Comparison of ENCODE assay signal across 8 cellular contexts in the genomic region with DNA sequence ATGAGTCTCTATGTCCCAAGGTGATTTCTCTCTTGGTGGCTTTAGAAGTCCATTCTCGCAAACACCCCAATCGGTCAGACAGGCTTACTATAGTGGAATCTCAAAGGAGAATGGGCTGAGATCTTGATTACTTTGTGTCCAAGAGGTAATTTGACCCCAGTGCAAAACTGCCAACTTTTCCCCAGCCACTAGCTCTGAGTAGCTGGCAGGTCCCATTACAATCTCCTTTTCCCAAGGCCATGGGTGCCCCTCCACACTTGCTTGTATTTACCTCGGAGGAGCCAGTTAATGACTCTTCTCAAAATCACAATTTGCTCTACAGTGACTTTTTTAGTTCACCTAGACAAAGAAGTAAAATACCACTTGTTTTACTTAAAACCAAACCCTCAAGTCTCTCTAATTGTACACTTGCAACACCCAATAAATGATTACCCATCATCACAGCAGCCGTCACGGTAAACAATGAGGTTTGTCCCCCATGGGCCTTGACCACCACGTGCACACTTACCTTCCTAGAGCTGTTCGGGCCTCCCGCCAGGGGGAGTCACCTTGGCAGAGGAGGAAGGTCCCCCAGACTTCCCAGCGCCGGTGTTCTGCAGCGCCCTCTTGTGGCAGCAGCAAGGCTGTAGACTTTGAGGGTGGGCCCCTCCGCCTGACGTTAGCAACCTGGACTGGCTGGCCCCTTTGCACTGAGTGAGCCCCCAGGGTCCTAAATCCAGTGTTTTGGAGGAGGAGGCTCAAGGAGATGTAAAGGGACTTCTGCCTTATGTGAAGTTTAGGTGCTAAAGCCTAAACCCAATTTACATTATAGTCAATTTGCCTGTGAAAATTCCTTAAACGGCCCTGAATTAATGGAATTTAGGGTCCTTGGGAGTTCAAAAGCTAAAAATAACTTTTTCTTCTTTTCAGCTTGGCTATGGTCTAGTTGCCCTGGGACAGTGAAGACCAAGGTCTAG. TPM values are rescaled to one million over a fixed set of nuclear protein-coding genes. Genes with fewer than 3 reads are reported as not detected.
DNase-seq lines count a peak whose midpoint lies in the region; ATAC-seq and TF ChIP-seq lines count a peak whose summit lies in the region.

No MANE protein-coding gene starts in this region.

- CTCF ChIA-PET in GM10248 (lab: Yijun Ruan, JAX) = interaction anchor here (0.8 to 4.0 kb wide), 13 partner anchors 9 to 370 kb away, joined by 3 to 45 read pairs (median 6); a partner anchor contains a TSS

- ATAC-seq in HG03342 (IDR thresholded peaks at IDR 0.05; ENCODE audit: unreplicated experiment) (peak; percentile 87), HG03520 (IDR thresholded peaks at IDR 0.05; ENCODE audit: unreplicated experiment) (no peak)

- no peak overlapping the region for H3K4me2 ChIP-seq in hepatocyte

- no peak overlapping the region for H3K4me3 ChIP-seq in SJSA1
- no peak overlapping the region for H3K4me3 ChIP-seq in hepatocyte

- TF ChIP-seq CTCF in GM10248 (IDR thresholded peaks at IDR 0.05; ENCODE audit: control extremely low read depth, extremely low read depth, low read depth, missing control alignments) (peak; percentile 59), hepatocyte (IDR thresholded peaks at IDR 0.05; ENCODE audit: poor library complexity) (peak; percentile 69)

- H3K27ac ChIP-seq in SJSA1 = no peak overlapping the region
- no peak overlapping the region for H3K27ac ChIP-seq in hepatocyte

- no peaks in the 10 kb centered on the region for H3K9me3 ChIP-seq in SJSA1 (replicated peaks)
- no peaks in the 10 kb centered on the region for H3K9me3 ChIP-seq in hepatocyte (ENCODE audit: low read depth)

- H2AFZ ChIP-seq in hepatocyte = no peak overlapping the region

- DNase-seq in GM10248 (ENCODE audit: extremely low spot score) (peak; percentile 73), SJSA1 (ENCODE audit: low read depth in 1 of 2, low spot score in 2 of 2) (peak; percentile 21 to 52), hepatocyte (ENCODE audit: low spot score) (peak; percentile 79), MV-4-11 (lab: John Stamatoyannopoulos, UW) (no peak)
- peak; percentile 58 for DNase-seq in activated gamma-delta T cell treated with anti-CD3 and anti-CD28 coated beads, Interleukin-2, amount 50 U/mL, for 16 hours (ENCODE audit: low read depth)
- peak; percentile 77 for DNase-seq in stimulated activated CD4-positive, alpha-beta T cell treated with anti-CD3 and anti-CD28 coated beads, Interleukin-4, amount 100 ng/mL, for 24 hours

- H3K4me1 ChIP-seq in SJSA1 (replicated peaks) (no peaks in the 10 kb centered on the region), hepatocyte (ENCODE audit: insufficient read depth) (no peaks in the 10 kb centered on the region)

- H4K20me1 ChIP-seq in hepatocyte (ENCODE audit: insufficient read depth, poor library complexity, severe bottlenecking) = no peaks in the 10 kb centered on the region

- POLR2A ChIA-PET in GM10248 (lab: Yijun Ruan, JAX) = no interaction called here

- 29% methylated on average over 14 of the region's 14 CpGs for WGBS in hepatocyte (ENCODE audit: low lambda C conversion rate, missing lambda C conversion rate)

- no peaks in the 10 kb centered on the region for H3K79me2 ChIP-seq in hepatocyte

- no peaks in the 10 kb centered on the region for H3K27me3 ChIP-seq in SJSA1 (replicated peaks)
- H3K27me3 ChIP-seq in hepatocyte = no peaks in the 10 kb centered on the region

- H3K36me3 ChIP-seq in SJSA1 = no peaks in the 10 kb centered on the region
- H3K36me3 ChIP-seq in hepatocyte (replicated peaks; ENCODE audit: insufficient read depth, low read depth) = no peaks in the 10 kb centered on the region

- no peaks in the 10 kb centered on the region for H3K9me2 ChIP-seq in hepatocyte (replicated peaks; ENCODE audit: insufficient read depth)

RNA-seq across cellular contexts. Expression of a gene that starts 18.7 kb away (rescaled TPM):
- 4.8 and 8.1 TPM in 2 replicates for total RNA-seq in SJSA1 (2014; rRNA removed; shearing (Covaris generic))
- 8.1 and 8.4 TPM in 2 replicates for total RNA-seq in hepatocyte
- polyA plus RNA-seq in hepatocyte = 12.3 and 17.2 TPM in 2 replicates

RNA-seq across cellular contexts. Expression of a gene that starts 41.3 kb away (rescaled TPM):
- 0.05 TPM in 1 of 2 replicates, not detected in the other for total RNA-seq in SJSA1 (2014; rRNA removed; shearing (Covaris generic))
- 8.3 and 8.4 TPM in 2 replicates for total RNA-seq in hepatocyte
- polyA plus RNA-seq in hepatocyte = 6.3 and 6.7 TPM in 2 replicates
